9 cellular contexts compared by ENCODE assay signal in genomic region chr13:50801087-50801931, GRCh38. TPM values are rescaled to one million over a fixed set of nuclear protein-coding genes. Genes with fewer than 3 reads are reported as not detected.
DNase-seq lines count a peak whose midpoint lies in the region; ATAC-seq and TF ChIP-seq lines count a peak whose summit lies in the region.
"Had no signal": no experiment of that assay in that cellular context is flagged by ENCODE, and none has a peak within 500 bp of the region (broad histone marks: within the 10 kb centered on the region; RNA-seq: fewer than 3 reads in every experiment).

No MANE protein-coding gene starts in this region.

- no peaks in the 10 kb centered on the region for H3K27me3 ChIP-seq in effector memory CD4-positive, alpha-beta T cell (replicated peaks; ENCODE audit: control insufficient read depth, insufficient read depth, low read length, poor library complexity, severe bottlenecking)

- POLR2A ChIA-PET in activated CD4-positive, alpha-beta memory T cell treated with anti-CD3 and anti-CD28 coated beads, Interleukin-2, amount 10 ng/mL, durations not matched to agents 7 days and 5 days (lab: Charles Lee): interaction anchor here (0.8 to 1.7 kb wide), 6 partner anchors 111 to 804 kb away, joined by 3 to 6 read pairs (median 4); no protein-coding TSS in a partner anchor

- H3K36me3 ChIP-seq in effector memory CD4-positive, alpha-beta T cell (ENCODE audit: control insufficient read depth, insufficient read depth, low read length): no peaks in the 10 kb centered on the region

- TF ChIP-seq CTCF in CD14-positive monocyte (IDR thresholded peaks at IDR 0.05): peak; percentile 88

- H3K4me1 ChIP-seq in effector memory CD4-positive, alpha-beta T cell (ENCODE audit: control insufficient read depth, insufficient read depth, low read length, poor library complexity, severe bottlenecking): no peaks in the 10 kb centered on the region

- peaks cover 3 to 15% (median 8%) of the 10 kb centered on the region in 7 donors for H3K9me3 Mint-ChIP-seq in CD14-positive monocyte
- peaks cover 3% of the 10 kb centered on the region for H3K9me3 Mint-ChIP-seq in activated CD4-positive, alpha-beta memory T cell treated with anti-CD3 and anti-CD28 coated beads, Interleukin-2, amount 10 ng/mL, durations not matched to agents 7 days and 5 days
- H3K9me3 Mint-ChIP-seq in memory B cell: peaks cover 8% of the 10 kb centered on the region

- DNase-seq in CD14-positive monocyte (ENCODE audit: low spot score) (peak; percentile 59), NCI-H510A treated with DMSO at 0.1 percent for 48 hours (lab: John Stamatoyannopoulos, UW) (peak; percentile 71), memory B cell (ENCODE audit: low spot score in 2 of 2) (peak; percentile 70 to 79)
- DNase-seq in activated CD4-positive, alpha-beta memory T cell treated with anti-CD3 and anti-CD28 coated beads, Interleukin-2, amount 10 ng/mL, durations not matched to agents 7 days and 5 days: peak; percentile 70
- DNase-seq in effector memory CD4-positive, alpha-beta T cell: peak; percentile 11 to 40 (median 20)
- peak; percentile 12 to 18 for DNase-seq in stimulated activated CD8-positive, alpha-beta memory T cell treated with anti-CD3 and anti-CD28 coated beads, Interleukin-2, amount 100 ng/mL, for 1 hour (ENCODE audit: low read depth in 2 of 2)

- peak overlapping the region; percentile 45 to 74 for H3K4me3 Mint-ChIP-seq in CD14-positive monocyte
- H3K4me3 Mint-ChIP-seq in activated CD4-positive, alpha-beta memory T cell treated with anti-CD3 and anti-CD28 coated beads, Interleukin-2, amount 10 ng/mL, durations not matched to agents 7 days and 5 days: no peak overlapping the region
- peak overlapping the region; percentile 78 for H3K4me3 Mint-ChIP-seq in memory B cell
- H3K4me3 Mint-ChIP-seq: activated naive CD8-positive, alpha-beta T cell had no signal

- H3K4me3 ChIP-seq in effector memory CD4-positive, alpha-beta T cell (ENCODE audit: insufficient read depth, low read depth, low read length, poor library complexity, severe bottlenecking): no peak overlapping the region

- ATAC-seq in GM19351 (IDR thresholded peaks at IDR 0.05; ENCODE audit: unreplicated experiment) (peak; percentile 91), HG03520 (IDR thresholded peaks at IDR 0.05; ENCODE audit: unreplicated experiment) (peak; percentile 86), memory B cell (ENCODE audit: low read depth) (peak; percentile 78)

- H3K27ac Mint-ChIP-seq in CD14-positive monocyte: peak overlapping the region in 2 of 7 donors; percentile 5 to 6
- no peak overlapping the region for H3K27ac Mint-ChIP-seq in activated CD4-positive, alpha-beta memory T cell treated with anti-CD3 and anti-CD28 coated beads, Interleukin-2, amount 10 ng/mL, durations not matched to agents 7 days and 5 days
- H3K27ac Mint-ChIP-seq in memory B cell: peak overlapping the region; percentile 90
- H3K27ac Mint-ChIP-seq: activated naive CD8-positive, alpha-beta T cell had no signal

- H3K9me3 ChIP-seq in effector memory CD4-positive, alpha-beta T cell (ENCODE audit: control insufficient read depth, low read length): no peaks in the 10 kb centered on the region

- H3K4me1 Mint-ChIP-seq in CD14-positive monocyte (peaks cover 29% of the 10 kb centered on the region), memory B cell (peaks cover 34% of the 10 kb centered on the region)
- peaks cover 6% of the 10 kb centered on the region for H3K4me1 Mint-ChIP-seq in activated CD4-positive, alpha-beta memory T cell treated with anti-CD3 and anti-CD28 coated beads, Interleukin-2, amount 10 ng/mL, durations not matched to agents 7 days and 5 days

- H3K36me3 Mint-ChIP-seq in CD14-positive monocyte (peaks cover 0 to 2% of the 10 kb centered on the region in 2 donors), memory B cell (peaks cover 6% of the 10 kb centered on the region)
- no peaks in the 10 kb centered on the region for H3K36me3 Mint-ChIP-seq in activated CD4-positive, alpha-beta memory T cell treated with anti-CD3 and anti-CD28 coated beads, Interleukin-2, amount 10 ng/mL, durations not matched to agents 7 days and 5 days (ENCODE audit: low read depth)
- H3K36me3 Mint-ChIP-seq: activated naive CD8-positive, alpha-beta T cell had no signal

- H3K27me3 Mint-ChIP-seq in CD14-positive monocyte (ENCODE audit: low read depth in 3 of 3): peaks cover 0 to 2% (median 0%) of the 10 kb centered on the region in 3 donors
- peaks cover 9% of the 10 kb centered on the region for H3K27me3 Mint-ChIP-seq in activated CD4-positive, alpha-beta memory T cell treated with anti-CD3 and anti-CD28 coated beads, Interleukin-2, amount 10 ng/mL, durations not matched to agents 7 days and 5 days
- no peaks in the 10 kb centered on the region for H3K27me3 Mint-ChIP-seq in memory B cell
- H3K27me3 Mint-ChIP-seq: activated naive CD8-positive, alpha-beta T cell had no signal

- intact Hi-C loops in CD14-positive monocyte (cut with micrococcal nuclease): loop anchor here (5.0 to 10.0 kb wide), 3 partner anchors 87 to 827 kb away; no protein-coding TSS in a partner anchor

- CTCF ChIA-PET in activated CD4-positive, alpha-beta memory T cell treated with anti-CD3 and anti-CD28 coated beads, Interleukin-2, amount 10 ng/mL, durations not matched to agents 7 days and 5 days (lab: Charles Lee): interaction anchor here (0.7 to 2.0 kb wide), 11 partner anchors 9 to 825 kb away, joined by 3 to 20 read pairs (median 5); partner anchors contain the start of gene TRIM13

- no peak overlapping the region for H3K27ac ChIP-seq in effector memory CD4-positive, alpha-beta T cell (ENCODE audit: insufficient read depth, low read length, poor library complexity, severe bottlenecking)

RNA-seq across cellular contexts. Expression of gene DLEU7, which starts 42.2 kb away (rescaled TPM):
- 10 to 100 TPM; 13.0 to 16.1 TPM for polyA plus RNA-seq in CD14-positive monocyte
- total RNA-seq in activated CD4-positive, alpha-beta memory T cell treated with anti-CD3 and anti-CD28 coated beads, Interleukin-2, amount 10 ng/mL, durations not matched to agents 7 days and 5 days: not detected

Comparison
In these comparisons a context has a peak if more than half of its experiments do, and no peak if none do; other contexts are left out.
1. DNase-seq: peak in every context shown above with its lines; median percentile 74 in memory B cell; 71 in NCI-H510A treated with DMSO at 0.1 percent for 48 hours; 70 in activated CD4-positive, alpha-beta memory T cell treated with anti-CD3 and anti-CD28 coated beads, Interleukin-2, amount 10 ng/mL, durations not matched to agents 7 days and 5 days; 59 in CD14-positive monocyte; 20 in effector memory CD4-positive, alpha-beta T cell; 15 in stimulated activated CD8-positive, alpha-beta memory T cell treated with anti-CD3 and anti-CD28 coated beads, Interleukin-2, amount 100 ng/mL, for 1 hour.